ENCODE assay signal across 11 cellular contexts in genomic region chr17:41623160-41623861, GRCh38. TPM values are rescaled to one million over a fixed set of nuclear protein-coding genes. Genes with fewer than 3 reads are reported as not detected.
"Had no signal": no experiment of that assay in that cellular context is flagged by ENCODE, and none has a peak within 500 bp of the region (broad histone marks: within the 10 kb centered on the region; RNA-seq: fewer than 3 reads in every experiment).

No MANE protein-coding gene starts in this region.

RNA-seq across cellular contexts. Expression of gene KRT17, which starts 1.1 kb away (rescaled TPM):
- total RNA-seq: activated T-cell treated with anti-CD3 and anti-CD28 coated beads, Interleukin-2, amount 50 U/mL, for 4 hours; left ventricle myocardium inferior; naive thymus-derived CD4-positive, alpha-beta T cell; sciatic nerve; subcutaneous adipose tissue had no signal
- polyA plus RNA-seq: naive thymus-derived CD4-positive, alpha-beta T cell had no signal

RNA-seq across cellular contexts. Expression of gene KRT16, which starts 10.7 kb away (rescaled TPM):
- total RNA-seq: activated T-cell treated with anti-CD3 and anti-CD28 coated beads, Interleukin-2, amount 50 U/mL, for 4 hours; cerebellum; fibroblast of lung; left ventricle myocardium inferior; mucosa of descending colon; naive thymus-derived CD4-positive, alpha-beta T cell had no signal
- polyA plus RNA-seq: naive thymus-derived CD4-positive, alpha-beta T cell had no signal

RNA-seq across cellular contexts. Expression of gene KRT14, which starts 36.6 kb away (rescaled TPM):
- total RNA-seq: activated T-cell treated with anti-CD3 and anti-CD28 coated beads, Interleukin-2, amount 50 U/mL, for 4 hours; cerebellum; fibroblast of lung; left ventricle myocardium inferior; naive thymus-derived CD4-positive, alpha-beta T cell had no signal
- polyA plus RNA-seq: naive thymus-derived CD4-positive, alpha-beta T cell had no signal

RNA-seq across cellular contexts. Expression of gene KRT9, which starts 51.5 kb away (rescaled TPM):
- total RNA-seq: activated T-cell treated with anti-CD3 and anti-CD28 coated beads, Interleukin-2, amount 50 U/mL, for 4 hours; ascending aorta; cerebellum; dermis blood vessel endothelial cell; fibroblast of lung; left ventricle myocardium inferior; mucosa of descending colon; naive thymus-derived CD4-positive, alpha-beta T cell; pancreas; sciatic nerve; subcutaneous adipose tissue had no signal
- polyA plus RNA-seq: fibroblast of lung; naive thymus-derived CD4-positive, alpha-beta T cell; pancreas had no signal
